In genomic region chr6:35719830-35720733, GRCh38 we compare ENCODE assay signal across 8 cellular contexts. TPM values are rescaled to one million over a fixed set of nuclear protein-coding genes. Genes with fewer than 3 reads are reported as not detected.
DNase-seq lines count a peak whose midpoint lies in the region; ATAC-seq and TF ChIP-seq lines count a peak whose summit lies in the region.

No MANE protein-coding gene starts in this region.

- H3K27ac Mint-ChIP-seq in naive B cell: peak overlapping the region; percentile 85 to 98 (median 95)

- peaks cover 51 to 60% (median 59%) of the 10 kb centered on the region in 3 donors for H3K4me1 Mint-ChIP-seq in naive B cell

- peaks cover under 1 to 4% (median 3%) of the 10 kb centered on the region in 3 donors for H3K27me3 Mint-ChIP-seq in naive B cell

- H3K9me3 Mint-ChIP-seq in naive B cell: no peaks in the 10 kb centered on the region

- H3K4me3 Mint-ChIP-seq in naive B cell: peak overlapping the region; percentile 70 to 93 (median 86)

- H3K36me3 Mint-ChIP-seq in naive B cell: no peaks in the 10 kb centered on the region

- ATAC-seq in HG02798 (IDR thresholded peaks at IDR 0.05; ENCODE audit: poor library complexity, unreplicated experiment) (peak; percentile 43), SK-N-SH treated with all-trans-retinoic acid at 6 μM for 48 hours (peak; percentile 42), naive B cell (ENCODE audit: low read depth in 2 of 2) (peak; percentile 86 to 88), GM18517 (IDR thresholded peaks at IDR 0.05; ENCODE audit: unreplicated experiment) (no peak)

- DNase-seq in NCI-H345 (lab: John Stamatoyannopoulos, UW) (peak; percentile 2), NCI-H345 treated with DMSO at 0.1 percent for 48 hours (lab: John Stamatoyannopoulos, UW; ENCODE audit: unreplicated experiment) (no peak), epidermal melanocyte (ENCODE audit: insufficient read length, low spot score) (peak; percentile 32), naive B cell (peak; percentile 83), NCI-H446 (lab: John Stamatoyannopoulos, UW) (no peak)

TF ChIP-seq in SK-N-SH treated with all-trans-retinoic acid at 6 μM for 48 hours, 23 proteins besides CTCF, POLR2A, EP300 and RAD21:
- no peak for TF ChIP-seq SNAI2 (CRISPR knock-in tag; IDR thresholded peaks at IDR 0.05)
- no peak for TF ChIP-seq TCF4 (CRISPR knock-in tag; IDR thresholded peaks at IDR 0.05; ENCODE audit: borderline replicate concordance)
- TF ChIP-seq GLIS3 (CRISPR knock-in tag; IDR thresholded peaks at IDR 0.05): no peak
- TF ChIP-seq ZFP30 (CRISPR knock-in tag; IDR thresholded peaks at IDR 0.05): no peak
- no peak for TF ChIP-seq CSRNP3 (CRISPR knock-in tag; IDR thresholded peaks at IDR 0.05)
- TF ChIP-seq ZFP3 (CRISPR knock-in tag; IDR thresholded peaks at IDR 0.05): no peak
- TF ChIP-seq ISL1 (CRISPR knock-in tag; IDR thresholded peaks at IDR 0.05): no peak
- no peak for TF ChIP-seq PATZ1 (CRISPR knock-in tag; IDR thresholded peaks at IDR 0.05; ENCODE audit: borderline replicate concordance)
- TF ChIP-seq ARNTL (CRISPR knock-in tag; IDR thresholded peaks at IDR 0.05; ENCODE audit: borderline replicate concordance, low read depth): no peak
- no peak for TF ChIP-seq RARB (CRISPR knock-in tag; IDR thresholded peaks at IDR 0.05)

RNA-seq across cellular contexts. Expression of gene ARMC12, which starts 16.8 kb away (rescaled TPM):
- 1 to 10 TPM in 1 of 6 donors, under 1 TPM in 3, not detected in 2; 0.30 to 2.2 (median 0.77) TPM for polyA plus RNA-seq in naive B cell (ENCODE audit: low read depth in 6 of 6)

RNA-seq across cellular contexts. Expression of gene FKBP5, which starts 31.4 kb away (rescaled TPM):
- 10 to 100 TPM in 3 of 6 donors, 1 to 10 TPM in 3; 6.7 to 80.8 (median 15.1) TPM for polyA plus RNA-seq in naive B cell (ENCODE audit: low read depth in 6 of 6)

RNA-seq across cellular contexts. Expression of gene CLPSL2, which starts 56.3 kb away (rescaled TPM):
- polyA plus RNA-seq in naive B cell (ENCODE audit: low read depth in 6 of 6): not detected

Comparison
In these comparisons a context has a peak if more than half of its experiments do, and no peak if none do; other contexts are left out.
1. DNase-seq: peak in NCI-H345 (single experiment), epidermal melanocyte (single experiment) and naive B cell (single experiment); none in NCI-H345 treated with DMSO at 0.1 percent for 48 hours (single experiment) and NCI-H446 (0 of 2).